8 cellular contexts compared by ENCODE assay signal in the genomic region with DNA sequence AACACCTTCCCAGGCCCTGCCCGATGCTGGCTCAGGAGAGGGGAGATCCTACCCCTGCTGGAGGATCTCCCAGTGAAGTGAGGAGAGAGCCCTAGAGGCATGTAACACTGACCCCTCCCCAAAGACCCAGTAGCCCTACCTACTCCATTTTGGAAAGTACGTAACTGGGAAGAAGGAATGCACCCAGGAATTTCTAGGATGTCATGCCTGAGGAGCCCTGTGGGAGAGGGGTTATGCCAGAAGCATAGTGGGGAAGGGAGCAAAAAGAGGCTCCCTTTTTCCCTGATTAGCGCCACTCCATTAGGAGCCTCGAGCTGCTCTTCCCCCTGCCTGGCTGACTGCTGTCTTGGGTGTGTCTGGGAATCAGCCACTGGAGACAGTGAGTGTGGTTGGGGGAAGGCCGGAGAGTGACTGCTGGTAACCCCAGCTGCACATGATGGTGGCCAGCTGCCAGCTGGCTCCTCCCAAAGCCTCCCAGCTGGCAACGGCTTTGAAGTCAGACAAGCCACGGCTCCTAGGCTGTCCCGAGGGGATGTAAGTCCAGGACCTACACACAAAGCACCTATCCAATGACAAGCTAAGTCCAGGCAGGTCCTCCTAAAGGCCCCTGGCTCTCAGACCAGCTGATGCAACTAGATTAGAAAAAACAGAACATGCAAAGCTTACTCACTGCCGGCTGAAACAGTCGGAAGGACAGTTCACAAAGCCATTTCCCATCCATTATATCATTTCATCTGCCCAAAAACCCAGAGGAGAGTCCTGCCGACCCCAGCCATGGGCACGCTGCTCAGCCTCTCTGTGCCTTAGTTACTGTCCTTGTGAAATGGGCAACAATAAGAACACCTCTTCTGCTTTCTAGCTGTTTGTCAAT.
DNase-seq lines count a peak whose midpoint lies in the region; ATAC-seq lines count a peak whose summit lies in the region.

No MANE protein-coding gene starts in this region.

- H2BK120ac ChIP-seq in trophoblast cell (ENCODE audit: insufficient read depth, low read length, poor library complexity), result peak overlapping the region; percentile 77

- no peaks in the 10 kb centered on the region for H3K9me3 ChIP-seq in GM23248 (ENCODE audit: low read depth)
- H3K9me3 ChIP-seq in trophoblast cell (ENCODE audit: insufficient read depth, low read depth, low read length), result no peaks in the 10 kb centered on the region

- no peaks in the 10 kb centered on the region for H3K36me3 Mint-ChIP-seq in activated T-helper 2 cell treated with anti-CD3 and anti-CD28 coated beads, Interferon-gamma antibody, Interleukin-2, Interleukin-4, amounts not matched to agents 10 μg/mL and 5 μg/mL and 100 μg/mL, durations not matched to agents 14 hours and 24 hours and 36 hours (ENCODE audit: low read depth)

- peaks cover 25% of the 10 kb centered on the region for H3K4me1 ChIP-seq in GM23248 (ENCODE audit: insufficient read depth)
- H3K4me1 ChIP-seq in trophoblast cell (ENCODE audit: control insufficient read depth in 1 of 2, insufficient read depth in 2 of 2, low read length in 2 of 2), result peaks cover 13 to 14% of the 10 kb centered on the region in 2 experiments

- no peaks in the 10 kb centered on the region for H3K79me2 ChIP-seq in GM23248 (ENCODE audit: insufficient read depth)
- H3K79me2 ChIP-seq in trophoblast cell (ENCODE audit: control insufficient read depth, insufficient read depth, low read length, poor library complexity), result peaks cover 2% of the 10 kb centered on the region

- H3K36me3 ChIP-seq in GM23248 (ENCODE audit: low read depth) (no peaks in the 10 kb centered on the region), trophoblast cell (ENCODE audit: control insufficient read depth in 1 of 2, insufficient read depth in 2 of 2, low read length in 2 of 2) (no peaks in the 10 kb centered on the region)

- no peaks in the 10 kb centered on the region for H4K20me1 ChIP-seq in GM23248 (ENCODE audit: insufficient read depth)

- peak overlapping the region; percentile 75 for H2AK5ac ChIP-seq in trophoblast cell (ENCODE audit: low read length)

- DNase-seq in AG08395 (ENCODE audit: low spot score) (peak; percentile 95), GM23248 (peak; percentile 96), NCI-H2171 (lab: John Stamatoyannopoulos, UW) (peak; percentile 89), Right ventricle myocardium superior (peak; percentile 94), trophoblast cell (peak; percentile 92 to 98)
- DNase-seq in activated T-helper 2 cell treated with anti-CD3 and anti-CD28 coated beads, Interferon-gamma antibody, Interleukin-2, Interleukin-4, amounts not matched to agents 10 μg/mL and 5 μg/mL and 100 μg/mL, durations not matched to agents 14 hours and 24 hours and 36 hours (ENCODE audit: low spot score), result no peak

- WGBS in GM23248 (ENCODE audit: low coverage in 1 of 2, low lambda C conversion rate in 2 of 2, missing lambda C conversion rate in 2 of 2), 2 experiments, result 7 to 12% methylated on average over 12 of the region's 12 CpGs
- 16 to 20% (median 16%) methylated on average over 12 of the region's 12 CpGs for WGBS in adipose tissue, 3 donors
- no CpG with 5 or more reads among the region's 12 CpGs for WGBS in trophoblast cell (ENCODE audit: extremely low coverage, insufficient coverage, insufficient read length)

- peak overlapping the region; percentile 85 for H3K9ac ChIP-seq in GM23248
- H3K9ac ChIP-seq in trophoblast cell (ENCODE audit: low read length), result no peak overlapping the region

- H3K4me3 ChIP-seq in GM23248 (peak overlapping the region; percentile 28), trophoblast cell (ENCODE audit: low read depth, low read length) (no peak overlapping the region)

- H3K27ac Mint-ChIP-seq in activated T-helper 2 cell treated with anti-CD3 and anti-CD28 coated beads, Interferon-gamma antibody, Interleukin-2, Interleukin-4, amounts not matched to agents 10 μg/mL and 5 μg/mL and 100 μg/mL, durations not matched to agents 14 hours and 24 hours and 36 hours, result no peak overlapping the region

- H3K9me2 ChIP-seq in GM23248 (ENCODE audit: insufficient read depth), result no peaks in the 10 kb centered on the region

- H3K4me1 Mint-ChIP-seq in activated T-helper 2 cell treated with anti-CD3 and anti-CD28 coated beads, Interferon-gamma antibody, Interleukin-2, Interleukin-4, amounts not matched to agents 10 μg/mL and 5 μg/mL and 100 μg/mL, durations not matched to agents 14 hours and 24 hours and 36 hours (ENCODE audit: low read depth), result no peaks in the 10 kb centered on the region

- peak overlapping the region; percentile 94 for H2BK12ac ChIP-seq in trophoblast cell (ENCODE audit: low read length)

- H3F3A ChIP-seq in GM23248 (ENCODE audit: insufficient read depth), result peaks cover 26% of the 10 kb centered on the region

- peak overlapping the region; percentile 75 for H4K8ac ChIP-seq in trophoblast cell (ENCODE audit: low read depth, low read length)

- no peak overlapping the region for H3K4me3 Mint-ChIP-seq in activated T-helper 2 cell treated with anti-CD3 and anti-CD28 coated beads, Interferon-gamma antibody, Interleukin-2, Interleukin-4, amounts not matched to agents 10 μg/mL and 5 μg/mL and 100 μg/mL, durations not matched to agents 14 hours and 24 hours and 36 hours (ENCODE audit: low read depth)

- no peaks in the 10 kb centered on the region for H3K27me3 ChIP-seq in GM23248 (replicated peaks; ENCODE audit: insufficient read depth)
- no peaks in the 10 kb centered on the region for H3K27me3 ChIP-seq in trophoblast cell (ENCODE audit: insufficient read depth, low read length)

- H3K27ac ChIP-seq in GM23248 (peak overlapping the region; percentile 99), adipose tissue (ENCODE audit: low read depth, low read length) (peak overlapping the region; percentile 79), trophoblast cell (ENCODE audit: low read depth, low read length) (peak overlapping the region; percentile 19)

- H3K23ac ChIP-seq in trophoblast cell (ENCODE audit: low read length), result no peak overlapping the region

- H3K27me3 Mint-ChIP-seq in activated T-helper 2 cell treated with anti-CD3 and anti-CD28 coated beads, Interferon-gamma antibody, Interleukin-2, Interleukin-4, amounts not matched to agents 10 μg/mL and 5 μg/mL and 100 μg/mL, durations not matched to agents 14 hours and 24 hours and 36 hours (ENCODE audit: low read depth), result no peaks in the 10 kb centered on the region

- H3K18ac ChIP-seq in trophoblast cell (ENCODE audit: low read length), result peak overlapping the region; percentile 48

- intact Hi-C loops in Right ventricle myocardium superior (cut with DNase I), result no loop called here
- intact Hi-C loops in activated T-helper 2 cell treated with anti-CD3 and anti-CD28 coated beads, Interferon-gamma antibody, Interleukin-2, Interleukin-4, amounts not matched to agents 10 μg/mL and 5 μg/mL and 100 μg/mL, durations not matched to agents 14 hours and 24 hours and 36 hours (cut with micrococcal nuclease), result no loop called here

- peak; percentile 98 for ATAC-seq in Right ventricle myocardium superior (ENCODE audit: poor library complexity)
- ATAC-seq in GM21367 (IDR thresholded peaks at IDR 0.05; ENCODE audit: unreplicated experiment), result no peak

- H2BK5ac ChIP-seq in trophoblast cell (ENCODE audit: low read depth, low read length, poor library complexity), result peak overlapping the region; percentile 71

- H3K4me2 ChIP-seq in GM23248 (ENCODE audit: unreplicated experiment) (peak overlapping the region; percentile 66), trophoblast cell (ENCODE audit: low read length) (no peak overlapping the region)

- H3K14ac ChIP-seq in trophoblast cell (ENCODE audit: low read length), result peak overlapping the region; percentile 82

- H4K91ac ChIP-seq in trophoblast cell (ENCODE audit: low read depth, low read length), result peak overlapping the region; percentile 89

- H3K9me3 Mint-ChIP-seq in activated T-helper 2 cell treated with anti-CD3 and anti-CD28 coated beads, Interferon-gamma antibody, Interleukin-2, Interleukin-4, amounts not matched to agents 10 μg/mL and 5 μg/mL and 100 μg/mL, durations not matched to agents 14 hours and 24 hours and 36 hours, result no peaks in the 10 kb centered on the region

- peak overlapping the region; percentile 10 for H4K12ac ChIP-seq in trophoblast cell (ENCODE audit: low read depth, low read length)

- H3K4ac ChIP-seq in trophoblast cell (ENCODE audit: low read depth, low read length), result peak overlapping the region; percentile 35

- peaks cover 11% of the 10 kb centered on the region for H3K79me1 ChIP-seq in trophoblast cell (ENCODE audit: low read length)

- H2AFZ ChIP-seq in GM23248, result peak overlapping the region; percentile 65
- peak overlapping the region; percentile 48 for H2AFZ ChIP-seq in trophoblast cell (ENCODE audit: insufficient read depth, low read length, poor library complexity)

- in situ Hi-C loops in GM23248 (cut with MboI), result no loop called here

Comparison
In these comparisons a context has a peak if more than half of its experiments do, and no peak if none do; other contexts are left out.
1. H3K27ac ChIP-seq: peak in every context shown above with its lines; median percentile 99 in GM23248; 79 in adipose tissue; 19 in trophoblast cell.